ENCODE assay signal across 8 cellular contexts in the genomic region with DNA sequence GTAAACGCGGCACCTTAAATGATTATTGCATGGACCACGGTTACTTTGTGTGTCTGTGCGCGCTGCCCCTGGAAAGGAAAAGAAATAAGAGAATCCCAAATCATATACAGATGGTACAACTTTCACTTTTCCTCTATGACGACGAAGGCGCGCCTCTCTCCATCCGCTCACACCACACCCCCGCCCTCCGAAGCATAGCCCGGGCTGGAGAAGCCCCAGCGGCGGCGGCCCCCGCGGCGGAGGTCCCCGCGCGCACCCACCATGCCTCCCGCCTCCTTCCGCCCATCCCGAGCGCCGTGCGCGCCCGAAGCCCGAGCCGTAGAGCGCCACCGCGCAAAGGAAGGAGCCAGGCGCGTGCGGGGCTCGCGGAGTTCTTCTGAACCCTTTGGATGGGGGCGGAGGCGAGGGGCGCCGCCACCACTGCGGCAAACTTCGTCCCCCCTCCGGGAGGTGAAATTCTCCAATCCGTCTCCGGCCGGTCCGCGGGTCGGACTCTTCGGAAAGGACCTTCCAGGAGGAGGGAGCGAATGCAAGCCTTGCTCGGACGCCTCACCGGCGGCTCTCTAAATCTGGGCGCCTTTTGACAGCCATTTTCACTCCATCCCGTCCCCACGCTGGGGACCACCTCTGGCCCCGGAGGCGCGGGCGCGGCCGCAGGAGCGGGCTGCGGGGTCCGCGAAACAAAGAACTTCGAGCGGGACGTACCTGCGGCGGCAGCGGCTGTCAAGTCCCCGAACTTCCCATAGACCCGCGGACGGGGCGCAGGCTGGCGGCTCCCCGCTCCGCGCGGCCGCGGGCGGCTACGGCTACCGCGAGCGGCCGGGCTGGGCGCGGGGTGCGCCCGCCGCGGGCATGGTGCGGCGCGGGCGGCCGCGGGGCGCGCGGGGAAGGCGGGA. TPM values are rescaled to one million over a fixed set of nuclear protein-coding genes. Genes with fewer than 3 reads are reported as not detected.
A peak's percentile ranks its signal among the peaks of the same experiment; 100 is the strongest.
DNase-seq lines count a peak whose midpoint lies in the region; ATAC-seq and TF ChIP-seq lines count a peak whose summit lies in the region.

No MANE protein-coding gene starts in this region.

- TF ChIP-seq POLR2A in upper lobe of left lung (IDR thresholded peaks at IDR 0.05): peak in 2 of 4 donors; percentile 12 to 38

- no peak for TF ChIP-seq CTCF in GM10248 (IDR thresholded peaks at IDR 0.05; ENCODE audit: control extremely low read depth, extremely low read depth, low read depth, missing control alignments)
- no peak for TF ChIP-seq CTCF in upper lobe of left lung (IDR thresholded peaks at IDR 0.05)
- no peak for TF ChIP-seq CTCF in GM10266 (IDR thresholded peaks at IDR 0.05; ENCODE audit: control insufficient read depth, insufficient read depth, low read depth, missing control alignments)

- no peak for TF ChIP-seq EP300 in upper lobe of left lung (IDR thresholded peaks at IDR 0.05)

- H3K27ac ChIP-seq in upper lobe of left lung: peak overlapping the region; percentile 83 to 88 (median 87)

- H3K9me3 ChIP-seq in HAP-1: no peaks in the 10 kb centered on the region
- no peaks in the 10 kb centered on the region for H3K9me3 ChIP-seq in upper lobe of left lung

- H3K27me3 Mint-ChIP-seq in effector memory CD8-positive, alpha-beta T cell: peaks cover 34 to 54% of the 10 kb centered on the region in 2 donors

- CTCF ChIA-PET in GM10248 (lab: Yijun Ruan, JAX): no interaction called here

- H3K36me3 ChIP-seq in HAP-1 (replicated peaks) (no peaks in the 10 kb centered on the region), upper lobe of left lung (no peaks in the 10 kb centered on the region)

- no peak for ATAC-seq in effector memory CD8-positive, alpha-beta T cell (replicated peaks)
- peak; percentile 49 to 59 for ATAC-seq in upper lobe of left lung (ENCODE audit: low FRiP score in 2 of 2)

- peak overlapping the region; percentile 30 to 56 for H3K4me3 Mint-ChIP-seq in effector memory CD8-positive, alpha-beta T cell

- in situ Hi-C loops in HAP-1 (cut with MboI; ENCODE audit: low sequenced_read_pairs): no loop called here

- peak; percentile 34 for DNase-seq in GM10248 (ENCODE audit: extremely low spot score)
- peak; percentile 30 to 69 for DNase-seq in HAP-1 (ENCODE audit: low spot score in 2 of 2)
- peak; percentile 85 for DNase-seq in RPMI7951 (ENCODE audit: low read depth)
- no peak for DNase-seq in effector memory CD8-positive, alpha-beta T cell
- DNase-seq in medulla oblongata (ENCODE audit: extremely low spot score): peak; percentile 45
- peak; percentile 49 to 91 for DNase-seq in upper lobe of left lung
- DNase-seq in GM10266 (ENCODE audit: extremely low spot score): no peak
- no peak for DNase-seq in GOT3 (lab: John Stamatoyannopoulos, UW)

- H3K4me3 ChIP-seq in HAP-1 (peak overlapping the region; percentile 64), upper lobe of left lung (peak overlapping the region; percentile 63 to 90 (median 73))

- H3K4me1 ChIP-seq in HAP-1 (peaks cover 60% of the 10 kb centered on the region), upper lobe of left lung (peaks cover 7 to 33% (median 30%) of the 10 kb centered on the region in 4 donors)

- H3K9me3 Mint-ChIP-seq in effector memory CD8-positive, alpha-beta T cell: peaks cover 0 to 2% of the 10 kb centered on the region in 2 donors

- WGBS in upper lobe of left lung, 2 donors: 0 to 1% methylated on average over 11 to 45 of the region's 112 CpGs

- POLR2A ChIA-PET in GM10248 (lab: Yijun Ruan, JAX): no interaction called here

- no peak overlapping the region for H3K27ac Mint-ChIP-seq in effector memory CD8-positive, alpha-beta T cell

- no peaks in the 10 kb centered on the region for H3K36me3 Mint-ChIP-seq in effector memory CD8-positive, alpha-beta T cell (ENCODE audit: insufficient read depth)

- H3K27me3 ChIP-seq in HAP-1 (ENCODE audit: low read depth): no peaks in the 10 kb centered on the region
- peaks cover 0 to 3% (median 0%) of the 10 kb centered on the region in 4 donors for H3K27me3 ChIP-seq in upper lobe of left lung

- peaks cover 5 to 10% of the 10 kb centered on the region in 2 donors for H3K4me1 Mint-ChIP-seq in effector memory CD8-positive, alpha-beta T cell (ENCODE audit: low read depth in 2 of 2)

RNA-seq across cellular contexts. Expression of a gene that starts 0.5 kb away (rescaled TPM):
- 7.7 and 10.0 TPM in 2 replicates for total RNA-seq in RPMI7951 (2014; rRNA removed; shearing (Covaris generic))
- 10 to 100 TPM in 5 of 6 donors, 1 to 10 TPM in 1; 5.2 to 19.4 (median 14.9) TPM for total RNA-seq in upper lobe of left lung

Comparison
In these comparisons a context has a peak if more than half of its experiments do, and no peak if none do; other contexts are left out.
1. DNase-seq: peak in GM10248 (single experiment), HAP-1 (2 of 2), RPMI7951 (single experiment), medulla oblongata (single experiment) and upper lobe of left lung (2 of 2); none in effector memory CD8-positive, alpha-beta T cell (0 of 3), GM10266 (single experiment) and GOT3 (single experiment).